In the genomic region with DNA sequence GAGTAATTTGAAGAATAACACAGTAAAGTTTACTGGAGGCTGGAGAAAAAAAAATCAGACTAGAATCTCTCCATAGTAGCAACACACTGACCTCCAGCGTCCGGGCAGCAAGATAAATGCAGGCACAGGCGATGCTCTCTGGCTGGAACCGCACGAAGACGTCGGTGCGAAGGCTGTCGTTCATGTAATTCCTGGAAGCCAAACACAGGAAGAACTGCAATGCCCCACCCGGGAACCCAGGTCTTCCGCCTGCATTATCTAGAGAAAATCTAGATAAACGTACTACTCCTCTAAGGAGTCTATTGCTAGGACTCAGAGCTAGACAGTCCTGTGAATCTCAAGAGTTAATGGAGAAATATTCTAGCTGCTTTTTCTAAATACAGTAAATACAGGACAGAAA, we compare ENCODE assay signal across 27 cellular contexts. TPM values are rescaled to one million over a fixed set of nuclear protein-coding genes. Genes with fewer than 3 reads are reported as not detected.
"Had no signal": no experiment of that assay in that cellular context is flagged by ENCODE, and none has a peak within 500 bp of the region (broad histone marks: within the 10 kb centered on the region; RNA-seq: fewer than 3 reads in every experiment).

No MANE protein-coding gene starts in this region.

- DNase-seq: activated CD4-positive, alpha-beta T cell treated with anti-CD3 and anti-CD28 coated beads for 48 hours; activated CD4-positive, alpha-beta T cell treated with anti-CD3 and anti-CD28 coated beads, Interleukin-2, amount 50 U/mL, for 48 hours; activated CD4-positive, CD25-positive, alpha-beta regulatory T cell treated with anti-CD3 and anti-CD28 coated beads, Interleukin-2, amount 50 U/mL, for 72 hours; activated CD8-positive, alpha-beta memory T cell treated with anti-CD3 and anti-CD28 coated beads, Interleukin-2, amount 10 ng/mL, durations not matched to agents 7 days and 5 days; activated effector memory CD4-positive, alpha-beta T cell treated with Interleukin-2 at 50 U/mL for 16 hours; activated naive CD4-positive, alpha-beta T cell; activated T-cell treated with anti-CD3 and anti-CD28 coated beads, Interleukin-2, amount 50 U/mL, for 24 hours; body of pancreas; MG63; MV-4-11; NCI-H1092 treated with DMSO at 0.1 percent for 48 hours; NCI-H1436; NCI-H1694 treated with DMSO at 0.1 percent for 48 hours; NCI-H2029 treated with DMSO at 0.1 percent for 48 hours; NCI-H345; NCI-H510A treated with DMSO at 0.1 percent for 48 hours; NCI-H69; NK-92 treated with Interleukin-12 subunit alpha and Interleukin-12 subunit beta, amount 100 ng/mL, for 24 hours; T-cell had no signal

- H3K4me3 Mint-ChIP-seq: activated CD8-positive, alpha-beta memory T cell treated with anti-CD3 and anti-CD28 coated beads, Interleukin-2, amount 10 ng/mL, durations not matched to agents 7 days and 5 days; activated naive CD4-positive, alpha-beta T cell treated with anti-CD3 and anti-CD28 coated beads, Interleukin-2, amount 50 U/mL, for 24 hours; activated T-cell treated with anti-CD3 and anti-CD28 coated beads, Interleukin-2, amount 50 U/mL, for 24 hours; activated T-helper 1 cell treated with anti-CD3 and anti-CD28 coated beads, Interleukin-12 subunit alpha, Interleukin-12 subunit beta, Interleukin-2, Interleukin-4 antibody, amounts not matched to agents 30 ng/mL and 10 ng/mL and 1 ng/mL, durations not matched to agents 14 hours and 24 hours and 36 hours; T-cell; WTC11 had no signal

- H3K27ac Mint-ChIP-seq: activated CD8-positive, alpha-beta memory T cell treated with anti-CD3 and anti-CD28 coated beads, Interleukin-2, amount 10 ng/mL, durations not matched to agents 7 days and 5 days; activated T-cell treated with anti-CD3 and anti-CD28 coated beads, Interleukin-2, amount 50 U/mL, for 24 hours; IgD-negative memory B cell; T-cell; WTC11 had no signal

- H3K27ac ChIP-seq: ascending aorta, body of pancreas, KMS-11, SK-N-MC had no signal

- H3K4me3 ChIP-seq: ascending aorta, body of pancreas, MG63, SK-N-MC had no signal

- H3K9me3 Mint-ChIP-seq: activated naive CD4-positive, alpha-beta T cell treated with anti-CD3 and anti-CD28 coated beads, Interleukin-2, amount 50 U/mL, for 24 hours; activated T-cell treated with anti-CD3 and anti-CD28 coated beads, Interleukin-2, amount 50 U/mL, for 24 hours; activated T-helper 1 cell treated with anti-CD3 and anti-CD28 coated beads, Interleukin-12 subunit alpha, Interleukin-12 subunit beta, Interleukin-2, Interleukin-4 antibody, amounts not matched to agents 30 ng/mL and 10 ng/mL and 1 ng/mL, durations not matched to agents 14 hours and 24 hours and 36 hours; IgD-negative memory B cell; T-cell; WTC11 had no signal

- H3K27me3 Mint-ChIP-seq: activated CD8-positive, alpha-beta memory T cell treated with anti-CD3 and anti-CD28 coated beads, Interleukin-2, amount 10 ng/mL, durations not matched to agents 7 days and 5 days; activated naive CD4-positive, alpha-beta T cell treated with anti-CD3 and anti-CD28 coated beads, Interleukin-2, amount 50 U/mL, for 24 hours; activated T-cell treated with anti-CD3 and anti-CD28 coated beads, Interleukin-2, amount 50 U/mL, for 24 hours; IgD-negative memory B cell; T-cell had no signal

- H3K9me3 ChIP-seq: ascending aorta, body of pancreas, MG63 had no signal

- H3K4me1 ChIP-seq: ascending aorta, body of pancreas had no signal

- H3K27me3 ChIP-seq: ascending aorta, body of pancreas, MG63 had no signal

- H3K4me1 Mint-ChIP-seq: WTC11 had no signal

- ATAC-seq: activated CD8-positive, alpha-beta memory T cell treated with anti-CD3 and anti-CD28 coated beads, Interleukin-2, amount 10 ng/mL, durations not matched to agents 7 days and 5 days; body of pancreas; T-cell; WTC11 had no signal

RNA-seq across cellular contexts. Expression of a gene that starts 30.4 kb away (rescaled TPM):
- total RNA-seq: activated CD8-positive, alpha-beta memory T cell treated with anti-CD3 and anti-CD28 coated beads, Interleukin-2, amount 10 ng/mL, durations not matched to agents 7 days and 5 days; T-helper 2 cell treated with Interferon-gamma antibody and Interleukin-4, amounts not matched to agents 100 ng/mL and 5 ng/mL, for 36 hours had no signal
- polyA plus RNA-seq: IgD-negative memory B cell had no signal

RNA-seq across cellular contexts. Expression of a gene that starts 32.3 kb away (rescaled TPM):
- polyA plus RNA-seq: IgD-negative memory B cell had no signal
